8 cellular contexts compared by ENCODE assay signal in genomic region chr2:197707316-197708213, GRCh38. TPM values are rescaled to one million over a fixed set of nuclear protein-coding genes. Genes with fewer than 3 reads are reported as not detected.
DNase-seq lines count a peak whose midpoint lies in the region; ATAC-seq and TF ChIP-seq lines count a peak whose summit lies in the region.

No MANE protein-coding gene starts in this region.

- no peak overlapping the region for H3K27ac Mint-ChIP-seq in chondrocyte (ENCODE audit: unreplicated experiment)

- H3K36me3 ChIP-seq in HEK293 (ENCODE audit: control insufficient read depth in 2 of 2, insufficient read depth in 1 of 2, low read length in 2 of 2) (peaks cover 0 to 22% of the 10 kb centered on the region in 2 experiments; a peak in 1 of 3 replicates), OCI-LY7 (ENCODE audit: insufficient read depth, low read length) (peaks cover 47% of the 10 kb centered on the region), lung (ENCODE audit: control insufficient read depth in 2 of 2, insufficient read depth in 2 of 2, low read length in 2 of 2) (peaks cover 0 to 1% of the 10 kb centered on the region in 2 donors), upper lobe of right lung (peaks cover 3% of the 10 kb centered on the region)

- intact Hi-C loops in OCI-LY7 (cut with micrococcal nuclease; ENCODE audit: unreplicated experiment) = loop anchor here (1.0 to 10.0 kb wide), 6 partner anchors 70 to 1063 kb away; partner anchors contain the start of genes COQ10B and HSPD1
- intact Hi-C loops in upper lobe of right lung (cut with DNase I) = no loop called here

- H3K36me3 Mint-ChIP-seq in chondrocyte (ENCODE audit: low read depth) = peaks cover 1% of the 10 kb centered on the region

- peak; percentile 21; the same call in 1 of the 2 replicates for TF ChIP-seq CTCF in HEK293 (tag by site-specific recombination; IDR thresholded peaks at IDR 0.05)
- peak; percentile 95 for TF ChIP-seq CTCF in OCI-LY7 (conservative IDR thresholded peaks at IDR 0.05; ENCODE audit: low read length)
- TF ChIP-seq CTCF in chondrocyte (IDR thresholded peaks at IDR 0.05) = peak; percentile 87
- peak; percentile 56 for TF ChIP-seq CTCF in lung (IDR thresholded peaks at IDR 0.05; ENCODE audit: control extremely low read depth, extremely low read depth)
- TF ChIP-seq CTCF in upper lobe of right lung (IDR thresholded peaks at IDR 0.05) = peak; percentile 81

- WGBS in lung, 2 donors = 12 to 21% methylated on average over 4 of the region's 4 CpGs

- no peak for ATAC-seq in lung (ENCODE audit: insufficient read depth, low FRiP score)
- ATAC-seq in upper lobe of right lung = no peak
- ATAC-seq in GM21390 (IDR thresholded peaks at IDR 0.05; ENCODE audit: unreplicated experiment) = no peak

- H3K27me3 ChIP-seq in lung (ENCODE audit: control insufficient read depth, insufficient read depth) = no peaks in the 10 kb centered on the region
- H3K27me3 ChIP-seq in upper lobe of right lung = no peaks in the 10 kb centered on the region

- H3K9me3 Mint-ChIP-seq in chondrocyte (ENCODE audit: low read depth) = no peaks in the 10 kb centered on the region

- H3K4me1 ChIP-seq in HEK293 (ENCODE audit: control insufficient read depth, insufficient read depth, low read length) (peaks cover 6% of the 10 kb centered on the region; the same call in 1 of the 2 replicates), OCI-LY7 (ENCODE audit: insufficient read depth, low read length, poor library complexity, severe bottlenecking) (peaks cover 37% of the 10 kb centered on the region), lung (ENCODE audit: control insufficient read depth in 2 of 2, insufficient read depth in 2 of 2, low read length in 2 of 2) (peaks cover 9 to 12% of the 10 kb centered on the region in 2 donors), upper lobe of right lung (peaks cover 39% of the 10 kb centered on the region)

- H3K4me3 Mint-ChIP-seq in chondrocyte (ENCODE audit: unreplicated experiment) = peak overlapping the region; percentile 94

- H2AFZ ChIP-seq in OCI-LY7 (ENCODE audit: low read length) = no peak overlapping the region

- no peaks in the 10 kb centered on the region for H3K9me2 ChIP-seq in OCI-LY7 (ENCODE audit: insufficient read depth, low read length)

- CTCF ChIA-PET in HEK293 (lab: Yijun Ruan, JAX) = interaction anchor here (0.6 to 1.5 kb wide), 11 partner anchors 8 to 1155 kb away, joined by 3 to 4 read pairs (median 3); partner anchors contain the start of gene RFTN2
- CTCF ChIA-PET in OCI-LY7 (lab: Charles Lee; ENCODE audit: unreplicated experiment) = interaction anchor here (0.5 kb wide), 1 partner anchor 207 kb away, joined by 3 read pairs; the partner anchor contains the start of gene HSPE1

- peak; percentile 16 for DNase-seq in D341Med (ENCODE audit: low spot score)
- DNase-seq in OCI-LY7 (ENCODE audit: low spot score) = peak; percentile 62
- no peak for DNase-seq in chondrocyte (ENCODE audit: low spot score)
- no peak for DNase-seq in lung (ENCODE audit: low spot score)
- no peak for DNase-seq in upper lobe of right lung
- DNase-seq in COLO668 (lab: John Stamatoyannopoulos, UW; ENCODE audit: unreplicated experiment) = no peak

- H3K4me1 Mint-ChIP-seq in chondrocyte (ENCODE audit: low read depth) = peaks cover 43% of the 10 kb centered on the region

- H3K27ac ChIP-seq in HEK293 (ENCODE audit: extremely low read depth, low read depth, low read length) (no peak overlapping the region), OCI-LY7 (ENCODE audit: low read depth, low read length, poor library complexity, severe bottlenecking) (no peak overlapping the region), lung (ENCODE audit: low read depth in 1 of 2, low read length in 1 of 2) (no peak overlapping the region), upper lobe of right lung (no peak overlapping the region)

- H3K4me2 ChIP-seq in OCI-LY7 (ENCODE audit: low read length) = peak overlapping the region; percentile 94

- H3K4me3 ChIP-seq in HEK293 (ENCODE audit: low read depth, low read length) (peak overlapping the region; percentile 85), OCI-LY7 (ENCODE audit: low read depth, low read length, poor library complexity, severe bottlenecking) (peak overlapping the region; percentile 90), lung (peak overlapping the region; percentile 38), upper lobe of right lung (peak overlapping the region; percentile 91)

- POLR2A ChIA-PET in HEK293 (lab: Yijun Ruan, JAX) (no interaction called here), OCI-LY7 (lab: Charles Lee) (interaction anchor here (0.5 to 0.7 kb wide), 2 partner anchors 1211 to 1426 kb away, joined by 3 to 4 read pairs; no protein-coding TSS in a partner anchor)

- H3K9me3 ChIP-seq in HEK293 (ENCODE audit: control insufficient read depth, insufficient read depth, low read depth, low read length) (no peaks in the 10 kb centered on the region), OCI-LY7 (ENCODE audit: low read length) (no peaks in the 10 kb centered on the region), lung (ENCODE audit: control insufficient read depth in 2 of 2, insufficient read depth in 1 of 2, low read length in 1 of 2) (peaks cover 0 to 2% of the 10 kb centered on the region in 2 donors), upper lobe of right lung (no peaks in the 10 kb centered on the region)

- H4K20me1 ChIP-seq in OCI-LY7 (ENCODE audit: insufficient read depth, low read length) = peaks cover 33% of the 10 kb centered on the region

- H3K27me3 Mint-ChIP-seq in chondrocyte (ENCODE audit: low read depth) = no peaks in the 10 kb centered on the region

- H3K79me2 ChIP-seq in OCI-LY7 (ENCODE audit: insufficient read depth, low read depth, low read length) = peaks cover 70% of the 10 kb centered on the region

- TSS peak; percentile 59 for BruUV-seq in OCI-LY7 (replicated peaks; lab: Mats Ljungman, UMichigan)

TF ChIP-seq in HEK293, 187 proteins besides CTCF, POLR2A, EP300 and RAD21:
- peak; percentile 72 for TF ChIP-seq MYNN (tag by site-specific recombination; IDR thresholded peaks at IDR 0.05; ENCODE audit: borderline replicate concordance)
- no peak for TF ChIP-seq ZNF155 (tag by site-specific recombination; IDR thresholded peaks at IDR 0.05)
- TF ChIP-seq IKZF3 (tag by site-specific recombination; IDR thresholded peaks at IDR 0.05) = no peak
- no peak for TF ChIP-seq ZNF626 (tag by site-specific recombination; IDR thresholded peaks at IDR 0.05)
- TF ChIP-seq ZXDB (tag by site-specific recombination; IDR thresholded peaks at IDR 0.05) = no peak
- no peak for TF ChIP-seq GLIS2 (tag by site-specific recombination; IDR thresholded peaks at IDR 0.05)
- 0 out of 2 replicates have a peak, but pooled peaks have one; percentile 31 for TF ChIP-seq PRDM6 (tag by site-specific recombination; IDR thresholded peaks at IDR 0.05)
- TF ChIP-seq ZNF404 (tag by site-specific recombination; IDR thresholded peaks at IDR 0.05) = no peak
- TF ChIP-seq SCRT1 (tag by site-specific recombination; IDR thresholded peaks at IDR 0.05; ENCODE audit: borderline replicate concordance) = 0 out of 2 replicates have a peak, but pooled peaks have one; percentile 45
- TF ChIP-seq ZNF529 (tag by site-specific recombination; IDR thresholded peaks at IDR 0.05; ENCODE audit: insufficient replicate concordance) = no peak
- 0 out of 2 replicates have a peak, but pooled peaks have one; percentile 40 for TF ChIP-seq ZNF660 (tag by site-specific recombination; IDR thresholded peaks at IDR 0.05)
- TF ChIP-seq ZNF654 (tag by site-specific recombination; IDR thresholded peaks at IDR 0.05; ENCODE audit: low read depth) = peak; percentile 69
- TF ChIP-seq ZNF23 (tag by site-specific recombination; IDR thresholded peaks at IDR 0.05; ENCODE audit: borderline replicate concordance) = no peak
- TF ChIP-seq SCRT2 (tag by site-specific recombination; IDR thresholded peaks at IDR 0.05) = peak; percentile 79

RNA-seq across cellular contexts. Expression of gene MARS2, which starts 2.4 kb away (rescaled TPM):
- 23.2 and 32.7 TPM in 2 replicates for total RNA-seq in OCI-LY7 (2014; rRNA removed; shearing (Covaris generic))
- total RNA-seq in OCI-LY7 (2022) (21.3 and 21.8 TPM in 2 replicates), chondrocyte (2.9 to 4.0 TPM (median 3.1 TPM) in 3 replicates), lung (1 to 10 TPM; 6.1 to 7.2 TPM), upper lobe of right lung (6.5 TPM)
- polyA plus RNA-seq in lung = 1 to 10 TPM; 1.9 to 5.2 TPM

RNA-seq across cellular contexts. Expression of gene RFTN2, which starts 32.2 kb away (rescaled TPM):
- not detected in 2 replicates for total RNA-seq in OCI-LY7 (2014; rRNA removed; shearing (Covaris generic))
- not detected in 2 replicates for total RNA-seq in OCI-LY7 (2022)
- 11.5 to 28.5 TPM (median 13.6 TPM) in 3 replicates for total RNA-seq in chondrocyte
- 10 to 100 TPM in 1 of 2 donors, 1 to 10 TPM in 1; 3.2 to 22.6 TPM for total RNA-seq in lung
- polyA plus RNA-seq in lung = under 1 TPM; 0.40 to 0.83 TPM
- total RNA-seq in upper lobe of right lung = 12.3 TPM

Comparison
In these comparisons a context has a peak if more than half of its experiments do, and no peak if none do; other contexts are left out.
1. DNase-seq: peak in D341Med (single experiment) and OCI-LY7 (single experiment); none in chondrocyte (single experiment), lung (single experiment), upper lobe of right lung (single experiment) and COLO668 (single experiment).
2. H3K4me3 ChIP-seq: peak in every context shown above with its lines; median percentile 91 in upper lobe of right lung; 90 in OCI-LY7; 85 in HEK293; 38 in lung.
3. CTCF ChIP-seq: peak in every context shown above with its lines; median percentile 95 in OCI-LY7; 87 in chondrocyte; 81 in upper lobe of right lung; 56 in lung; 21 in HEK293.
4. RNA of gene RFTN2, which starts 32.2 kb away (total RNA-seq): 3.2 to 22.6 TPM in lung, 12.3 TPM in upper lobe of right lung (single experiment) and 11.5 to 28.5 TPM in chondrocyte; not detected in OCI-LY7; every median in the first group is over 4 times any median in the second.